ENCODE assay signal across 22 cellular contexts in the genomic region with DNA sequence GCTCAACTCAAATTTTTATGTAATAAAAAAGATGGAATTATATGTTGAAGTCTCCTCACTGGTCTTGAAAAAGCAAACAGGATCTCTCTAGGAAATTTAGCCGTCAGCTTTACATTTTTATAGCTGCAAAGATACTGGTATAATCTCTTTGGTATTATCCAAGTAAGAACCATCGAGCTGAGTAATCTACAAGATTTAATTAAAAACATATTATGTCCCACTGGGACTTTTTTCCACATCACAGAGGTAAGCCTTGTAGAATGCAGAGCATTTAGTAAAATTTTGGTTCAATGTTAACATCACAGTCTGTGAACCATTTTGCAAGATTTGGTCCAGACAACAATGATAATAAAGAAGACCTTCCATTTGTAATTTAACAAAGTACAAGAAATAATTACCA.
"Had no signal": no experiment of that assay in that cellular context is flagged by ENCODE, and none has a peak within 500 bp of the region (broad histone marks: within the 10 kb centered on the region; RNA-seq: fewer than 3 reads in every experiment).

No MANE protein-coding gene starts in this region.

- H3K4me1 ChIP-seq: esophagus squamous epithelium, gastroesophageal sphincter, parathyroid adenoma, psoas muscle, upper lobe of left lung, uterus had no signal

- H3K4me3 Mint-ChIP-seq: dendritic cell treated with granulocyte-macrophage colony-stimulating factor and Interleukin-4, amounts not matched to agents 40 ng/mL and 50 ng/mL, for 4 days; naive thymus-derived CD4-positive, alpha-beta T cell; nephron progenitor cell; stimulated activated memory B cell treated with anti-CD40 and anti-IgM and Interleukin-4, amounts not matched to agents 10 μg/mL and 1 μg/mL and 100 μg/mL, for 72 hours; stimulated activated naive CD8-positive, alpha-beta T cell treated with anti-CD3 and anti-CD28 coated beads, Interleukin-15, Interleukin-2, amounts not matched to agents 100 ng/mL and 50 ng/mL, for 24 hours had no signal

- H3K79me2 ChIP-seq: parathyroid adenoma had no signal

- H3K9me3 ChIP-seq: esophagus squamous epithelium, gastroesophageal sphincter, psoas muscle, spleen, tibial artery, upper lobe of left lung, uterus had no signal

- H3K9me3 Mint-ChIP-seq: dendritic cell treated with granulocyte-macrophage colony-stimulating factor and Interleukin-4, amounts not matched to agents 40 ng/mL and 50 ng/mL, for 4 days; nephron progenitor cell; stimulated activated memory B cell treated with anti-CD40 and anti-IgM and Interleukin-4, amounts not matched to agents 10 μg/mL and 1 μg/mL and 100 μg/mL, for 72 hours; stimulated activated naive CD8-positive, alpha-beta T cell treated with anti-CD3 and anti-CD28 coated beads, Interleukin-15, Interleukin-2, amounts not matched to agents 100 ng/mL and 50 ng/mL, for 24 hours had no signal

- H2AFZ ChIP-seq: parathyroid adenoma had no signal

- H3K27me3 Mint-ChIP-seq: dendritic cell treated with granulocyte-macrophage colony-stimulating factor and Interleukin-4, amounts not matched to agents 40 ng/mL and 50 ng/mL, for 4 days; naive thymus-derived CD4-positive, alpha-beta T cell; stimulated activated memory B cell treated with anti-CD40 and anti-IgM and Interleukin-4, amounts not matched to agents 10 μg/mL and 1 μg/mL and 100 μg/mL, for 72 hours; stimulated activated naive CD8-positive, alpha-beta T cell treated with anti-CD3 and anti-CD28 coated beads, Interleukin-15, Interleukin-2, amounts not matched to agents 100 ng/mL and 50 ng/mL, for 24 hours had no signal

- H3K36me3 ChIP-seq: esophagus squamous epithelium, gastroesophageal sphincter, spleen, tibial artery, upper lobe of left lung, uterus had no signal

- DNase-seq: esophagus squamous epithelium; glutamatergic neuron; islet precursor cell; mammary epithelial cell; naive thymus-derived CD4-positive, alpha-beta T cell; nephron progenitor cell; psoas muscle; retina; spleen; stimulated activated CD4-positive, alpha-beta T cell treated with anti-CD3 and anti-CD28 coated beads, Interleukin-15, amount 100 ng/mL, for 24 hours; stimulated activated CD4-positive, alpha-beta T cell treated with anti-CD3 and anti-CD28 coated beads, Interleukin-1b, Interleukin-23, amount 100 ng/mL, for 48 hours; stimulated activated CD4-positive, alpha-beta T cell treated with anti-CD3 and anti-CD28 coated beads, Interleukin-4, amount 100 ng/mL, for 24 hours; tibial artery; upper lobe of left lung; uterus had no signal

- H3K27ac ChIP-seq: esophagus squamous epithelium, gastroesophageal sphincter, parathyroid adenoma, psoas muscle, spleen, tibial artery, upper lobe of left lung, uterus had no signal

- H3K36me3 Mint-ChIP-seq: stimulated activated memory B cell treated with anti-CD40 and anti-IgM and Interleukin-4, amounts not matched to agents 10 μg/mL and 1 μg/mL and 100 μg/mL, for 72 hours had no signal

- ATAC-seq: gastroesophageal sphincter; left lobe of liver; naive thymus-derived CD4-positive, alpha-beta T cell; psoas muscle; sciatic nerve; stimulated activated memory B cell treated with anti-CD40 and anti-IgM and Interleukin-4, amounts not matched to agents 10 μg/mL and 1 μg/mL and 100 μg/mL, for 72 hours had no signal

- H3K4me3 ChIP-seq: esophagus squamous epithelium, gastroesophageal sphincter, psoas muscle, spleen, tibial artery, upper lobe of left lung, uterus had no signal

- H3K9ac ChIP-seq: parathyroid adenoma had no signal

- H3K27ac Mint-ChIP-seq: dendritic cell treated with granulocyte-macrophage colony-stimulating factor and Interleukin-4, amounts not matched to agents 40 ng/mL and 50 ng/mL, for 4 days; naive thymus-derived CD4-positive, alpha-beta T cell; nephron progenitor cell; stimulated activated memory B cell treated with anti-CD40 and anti-IgM and Interleukin-4, amounts not matched to agents 10 μg/mL and 1 μg/mL and 100 μg/mL, for 72 hours; stimulated activated naive CD8-positive, alpha-beta T cell treated with anti-CD3 and anti-CD28 coated beads, Interleukin-15, Interleukin-2, amounts not matched to agents 100 ng/mL and 50 ng/mL, for 24 hours had no signal

- H3K27me3 ChIP-seq: esophagus squamous epithelium, gastroesophageal sphincter, spleen, tibial artery, upper lobe of left lung, uterus had no signal
